ENCODE assay signal across 12 cellular contexts in genomic region chr20:54345817-54346216, GRCh38.
DNase-seq lines count a peak whose midpoint lies in the region; ATAC-seq and TF ChIP-seq lines count a peak whose summit lies in the region.
"Had no signal": no experiment of that assay in that cellular context is flagged by ENCODE, and none has a peak within 500 bp of the region (broad histone marks: within the 10 kb centered on the region; RNA-seq: fewer than 3 reads in every experiment).

No MANE protein-coding gene starts in this region.

- H4K20me1 ChIP-seq in IMR-90 (ENCODE audit: insufficient read depth, low read length): no peaks in the 10 kb centered on the region

- H3K56ac ChIP-seq in IMR-90 (ENCODE audit: extremely low read depth, insufficient read depth, low read length): no peak overlapping the region

- H3K9ac ChIP-seq in IMR-90 (ENCODE audit: low read depth, low read length): no peak overlapping the region

- H3K27me3 ChIP-seq in IMR-90 (ENCODE audit: control insufficient read depth, insufficient read depth, low read length): no peaks in the 10 kb centered on the region

- in situ Hi-C loops in IMR-90 (cut with MboI; ENCODE audit: low sequenced_read_pairs): no loop called here

- no peak for TF ChIP-seq CTCF in IMR-90 (conservative IDR thresholded peaks at IDR 0.05; ENCODE audit: low read depth, low read length)
- no peak for TF ChIP-seq CTCF in chondrocyte (IDR thresholded peaks at IDR 0.05)

- H3K4me1 ChIP-seq in IMR-90 (ENCODE audit: control insufficient read depth, insufficient read depth, low read length) (peaks cover 10% of the 10 kb centered on the region), mesodermal cell (ENCODE audit: control insufficient read depth, insufficient read depth, low read length, poor library complexity, severe bottlenecking) (peaks cover 33% of the 10 kb centered on the region)

- peak overlapping the region; percentile 84 for H3K4ac ChIP-seq in IMR-90 (ENCODE audit: low read depth, low read length)

- H3K27ac ChIP-seq in IMR-90 (ENCODE audit: insufficient read depth, low read length) (no peak overlapping the region), mesodermal cell (ENCODE audit: low read depth, low read length, severe bottlenecking) (peak overlapping the region; percentile 80)

- H3K4me3 ChIP-seq in IMR-90 (ENCODE audit: insufficient read depth, low read depth, low read length) (no peak overlapping the region), mesodermal cell (ENCODE audit: extremely low read depth, insufficient read depth, low read length, poor library complexity, severe bottlenecking) (no peak overlapping the region)

- BruUV-seq in IMR-90 (replicated peaks; lab: Mats Ljungman, UMichigan): no TSS peak

- peak overlapping the region; percentile 90 for H2BK20ac ChIP-seq in IMR-90 (ENCODE audit: low read depth, low read length)

- H3K4me1 Mint-ChIP-seq in chondrocyte (ENCODE audit: low read depth): peaks cover 44% of the 10 kb centered on the region
- H3K4me1 Mint-ChIP-seq: activated naive CD4-positive, alpha-beta T cell treated with anti-CD3 and anti-CD28 coated beads, Interleukin-2, amount 50 U/mL, for 24 hours had no signal

- TF ChIP-seq RAD21 in IMR-90 (IDR thresholded peaks at IDR 0.05; ENCODE audit: low read length): no peak

- peak overlapping the region; percentile 88; the same call in 1 of the 2 replicates for H3K4me2 ChIP-seq in IMR-90 (ENCODE audit: low read depth, low read length)

- no peak overlapping the region for H3K4me3 Mint-ChIP-seq in chondrocyte (ENCODE audit: unreplicated experiment)
- H3K4me3 Mint-ChIP-seq: activated naive CD4-positive, alpha-beta T cell treated with anti-CD3 and anti-CD28 coated beads, Interleukin-2, amount 50 U/mL, for 24 hours had no signal

- H3K27ac Mint-ChIP-seq in chondrocyte (ENCODE audit: unreplicated experiment): peak overlapping the region; percentile 89
- H3K27ac Mint-ChIP-seq: activated naive CD4-positive, alpha-beta T cell treated with anti-CD3 and anti-CD28 coated beads, Interleukin-2, amount 50 U/mL, for 24 hours had no signal

- H4K91ac ChIP-seq in IMR-90 (ENCODE audit: insufficient read depth, low read depth, low read length): peak overlapping the region; percentile 41; the same call in 1 of the 2 replicates

- peak overlapping the region in 1 of 2 experiments; percentile 53; a peak in 1 of 4 replicates for H4K8ac ChIP-seq in IMR-90 (ENCODE audit: low read depth in 2 of 2, low read length in 2 of 2)

- peaks cover 4% of the 10 kb centered on the region for H3K9me3 Mint-ChIP-seq in chondrocyte (ENCODE audit: low read depth)
- H3K9me3 Mint-ChIP-seq: activated naive CD4-positive, alpha-beta T cell treated with anti-CD3 and anti-CD28 coated beads, Interleukin-2, amount 50 U/mL, for 24 hours had no signal

- H3K9me3 ChIP-seq in IMR-90 (ENCODE audit: control insufficient read depth, insufficient read depth, low read length): no peaks in the 10 kb centered on the region
- no peaks in the 10 kb centered on the region for H3K9me3 ChIP-seq in mesodermal cell (ENCODE audit: control insufficient read depth, low read length)

- no peaks in the 10 kb centered on the region for H3K36me3 Mint-ChIP-seq in chondrocyte (ENCODE audit: low read depth)

- H3K36me3 ChIP-seq in IMR-90 (ENCODE audit: control insufficient read depth, insufficient read depth, low read length) (no peaks in the 10 kb centered on the region), mesodermal cell (ENCODE audit: control insufficient read depth, insufficient read depth, low read length) (no peaks in the 10 kb centered on the region)

- ATAC-seq in IMR-90 (ENCODE audit: low read depth) (peak; percentile 7; the same call in 1 of the 2 replicates), HG03342 (IDR thresholded peaks at IDR 0.05; ENCODE audit: unreplicated experiment) (no peak), left colon (no peak), GM19463 (IDR thresholded peaks at IDR 0.05; ENCODE audit: unreplicated experiment) (no peak)

- POLR2A ChIA-PET in IMR-90 (lab: Charles Lee; ENCODE audit: unreplicated experiment): no interaction called here

- no peaks in the 10 kb centered on the region for H3K79me1 ChIP-seq in IMR-90 (ENCODE audit: low read depth in 1 of 2, low read length in 2 of 2)

- DNase-seq in GM03348 (ENCODE audit: low spot score) (peak; percentile 12), IMR-90 (peak; percentile 5), chondrocyte (ENCODE audit: low spot score) (no peak), left colon (no peak), CD1c-positive myeloid dendritic cell (ENCODE audit: extremely low spot score) (no peak)
- DNase-seq: midbrain; NK-92 treated with Interleukin-12 subunit alpha and Interleukin-12 subunit beta, amount 100 ng/mL, for 24 hours; stimulated activated CD4-positive, alpha-beta T cell treated with anti-CD3 and anti-CD28 coated beads, Interleukin-15, amount 100 ng/mL, for 24 hours had no signal

- peak overlapping the region; percentile 91; the same call in 1 of the 2 replicates for H3K18ac ChIP-seq in IMR-90 (ENCODE audit: low read depth, low read length)

- H2AK5ac ChIP-seq in IMR-90 (ENCODE audit: low read depth, low read length): peak overlapping the region; percentile 63; the same call in 1 of the 2 replicates

- H2AFZ ChIP-seq in IMR-90 (replicated peaks; ENCODE audit: low read length, poor library complexity): no peak overlapping the region

- no peak for TF ChIP-seq POLR2A in IMR-90 (IDR thresholded peaks at IDR 0.05; ENCODE audit: low read depth, low read length)

- no peak overlapping the region for H2AK9ac ChIP-seq in IMR-90 (replicated peaks; ENCODE audit: low read depth, low read length, poor library complexity)

- 0 out of 2 replicates have a peak overlapping the region, but pooled peaks have one; percentile 18 for H3K23ac ChIP-seq in IMR-90 (ENCODE audit: low read depth, low read length)

- dilution Hi-C loops in IMR-90 (cut with HindIII; ENCODE audit: low sequenced_read_pairs, unreplicated experiment): no loop called here

- CTCF ChIA-PET in IMR-90 (lab: Yijun Ruan, JAX): no interaction called here

- H3K14ac ChIP-seq in IMR-90 (replicated peaks; ENCODE audit: low read depth, low read length): peak overlapping the region; percentile 77

- no peaks in the 10 kb centered on the region for H3K9me1 ChIP-seq in IMR-90 (ENCODE audit: insufficient read depth, low read length)

- H3K27me3 Mint-ChIP-seq in chondrocyte (ENCODE audit: low read depth): no peaks in the 10 kb centered on the region

- intact Hi-C loops in IMR-90 (cut with micrococcal nuclease) (loop anchor here (10.0 kb wide), 2 partner anchors 121 to 211 kb away; no protein-coding TSS in a partner anchor), left colon (cut with DNase I, micrococcal nuclease) (no loop called here)

- H2BK120ac ChIP-seq in IMR-90 (ENCODE audit: low read depth, low read length): peak overlapping the region; percentile 80

- peak overlapping the region; percentile 54; the same call in 1 of the 2 replicates for H4K5ac ChIP-seq in IMR-90 (ENCODE audit: low read depth, low read length)

- peak overlapping the region; percentile 27 for H2BK5ac ChIP-seq in IMR-90 (ENCODE audit: low read depth, low read length, poor library complexity, severe bottlenecking)

- WGBS in IMR-90 (ENCODE audit: extremely low coverage in 2 of 2, insufficient read length in 1 of 2), 2 experiments: no CpG with 5 or more reads among the region's 2 CpGs
- WGBS in mesodermal cell (ENCODE audit: insufficient coverage in 2 of 2), 2 experiments: 100% methylated on average over 1 of the region's 2 CpGs; no CpG with 5 or more reads in 1 of the 2 experiments

- H2BK15ac ChIP-seq in IMR-90 (ENCODE audit: low read depth, low read length): peak overlapping the region; percentile 38; the same call in 1 of the 3 replicates

TF ChIP-seq in IMR-90, 13 proteins besides CTCF, POLR2A, EP300 and RAD21:
- TF ChIP-seq CHD1 (IDR thresholded peaks at IDR 0.05; ENCODE audit: low read depth, low read length) (no peak), MXI1 (IDR thresholded peaks at IDR 0.05; ENCODE audit: borderline replicate concordance, low read depth, low read length) (no peak), RCOR1 (IDR thresholded peaks at IDR 0.05; ENCODE audit: insufficient replicate concordance, low read length) (no peak), CEBPB (IDR thresholded peaks at IDR 0.05; ENCODE audit: low read depth, low read length) (no peak), USF2 (IDR thresholded peaks at IDR 0.05; ENCODE audit: low read depth, low read length) (no peak), MAFK (IDR thresholded peaks at IDR 0.05; ENCODE audit: low read depth, low read length) (no peak), BHLHE40 (IDR thresholded peaks at IDR 0.05; ENCODE audit: low read depth, low read length) (no peak), NFE2L2 (IDR thresholded peaks at IDR 0.05; ENCODE audit: low read depth, low read length) (no peak), MAZ (IDR thresholded peaks at IDR 0.05; ENCODE audit: borderline replicate concordance, low read depth, low read length) (no peak), SMC3 (IDR thresholded peaks at IDR 0.05; ENCODE audit: low read depth, low read length) (no peak), FOS (IDR thresholded peaks at IDR 0.05; ENCODE audit: low read depth, low read length) (no peak), RFX5 (IDR thresholded peaks at IDR 0.05; ENCODE audit: low read depth, low read length) (no peak), ELK1 (IDR thresholded peaks at IDR 0.05; ENCODE audit: borderline replicate concordance, low read depth, low read length) (no peak)

Comparison
In these comparisons a context has a peak if more than half of its experiments do, and no peak if none do; other contexts are left out.
1. DNase-seq: peak in GM03348 (single experiment) and IMR-90 (single experiment); none in chondrocyte (single experiment), left colon (0 of 2) and CD1c-positive myeloid dendritic cell (single experiment).